In the genomic region with DNA sequence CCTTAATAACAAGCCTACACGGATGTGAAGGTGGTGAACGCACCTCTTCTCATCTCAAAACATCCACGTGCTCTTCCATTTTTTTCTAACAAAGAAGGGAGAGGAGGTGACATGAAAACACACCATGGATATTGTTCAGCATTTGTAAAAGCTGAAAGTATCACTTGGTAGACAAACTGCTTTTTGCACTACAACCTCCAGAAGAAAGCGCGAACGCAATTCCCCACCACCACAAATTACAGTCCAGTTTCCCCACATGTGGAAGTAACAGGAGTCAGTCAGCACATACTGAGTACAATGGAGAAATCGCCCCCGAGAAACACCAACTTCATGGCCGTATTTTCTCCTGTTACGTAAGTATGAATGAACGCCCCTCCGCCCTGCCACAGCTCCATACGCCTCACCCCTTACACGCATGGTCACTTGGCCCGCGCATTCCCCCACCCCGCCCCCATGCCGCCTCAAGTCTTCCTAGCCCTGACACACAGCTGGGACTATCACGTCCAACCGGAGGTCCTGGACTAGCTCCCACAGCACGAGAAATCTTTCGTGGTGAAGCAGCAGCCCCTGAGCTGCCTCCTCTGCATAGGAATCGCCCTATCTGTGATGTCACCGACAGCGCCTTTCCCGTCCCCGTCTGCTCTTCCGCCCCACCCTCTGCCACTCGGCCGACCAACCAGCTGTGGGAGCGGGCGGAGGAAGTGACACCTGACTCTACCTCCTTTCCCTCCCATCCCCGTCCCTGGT, we compare ENCODE assay signal across 8 cellular contexts.
DNase-seq lines count a peak whose midpoint lies in the region; ATAC-seq and TF ChIP-seq lines count a peak whose summit lies in the region.
"Not testable (repeated sequence)": the region's sequence is repeated elsewhere in the genome, so short reads cannot be mapped to it uniquely, and the experiment has no call there.

No MANE protein-coding gene starts in this region.

- DNase-seq in NCI-H1930 (lab: John Stamatoyannopoulos, UW) (peak; percentile 71 to 75), body of pancreas (peak in 2 of 4 donors; percentile 42 to 58), osteoblast (ENCODE audit: insufficient read length, low spot score, missing footprints) (peak; percentile 0), stromal cell of bone marrow (ENCODE audit: low read depth) (peak; percentile 2)
- DNase-seq in activated CD4-positive, alpha-beta T cell treated with anti-CD3 and anti-CD28 coated beads for 4 hours, result peak; percentile 37 to 56
- DNase-seq in left cardiac atrium, result not testable (repeated sequence)

- peak; percentile 56 for TF ChIP-seq POLR2A in GM18505 (IDR thresholded peaks at IDR 0.05; ENCODE audit: borderline replicate concordance, extremely low read depth, insufficient read depth, insufficient read length)
- TF ChIP-seq POLR2A in body of pancreas (IDR thresholded peaks at IDR 0.05), result peak; percentile 35 to 76 (median 45)

- not testable (repeated sequence) for H3K36me3 ChIP-seq in body of pancreas (replicated peaks in 1 of 2; ENCODE audit: insufficient read depth in 1 of 2, low read depth in 2 of 2); osteoblast (ENCODE audit: insufficient read depth, low read length)

- H3K4me3 ChIP-seq in body of pancreas, result not testable (repeated sequence)
- peak overlapping the region; percentile 54 for H3K4me3 ChIP-seq in osteoblast (ENCODE audit: insufficient read depth, low read length)

- peak overlapping the region in 2 of 4 donors; percentile 59 to 65 for H3K27ac ChIP-seq in body of pancreas
- not testable (repeated sequence) for H3K27ac ChIP-seq in osteoblast (ENCODE audit: low read depth, low read length)

- not testable (repeated sequence) for H3K27me3 ChIP-seq in body of pancreas; osteoblast (ENCODE audit: insufficient read depth, low read length)

- not testable (repeated sequence) for ATAC-seq in GM18505 (IDR thresholded peaks at IDR 0.05; ENCODE audit: unreplicated experiment)
- ATAC-seq in HG02623 (IDR thresholded peaks at IDR 0.05; ENCODE audit: unreplicated experiment) (peak; percentile 68), body of pancreas (peak; percentile 77), left cardiac atrium (peak; percentile 44 to 96)

- not testable (repeated sequence) for H4K20me1 ChIP-seq in osteoblast (ENCODE audit: insufficient read depth, low read length)

- not testable (repeated sequence) for H3K4me1 ChIP-seq in body of pancreas; osteoblast (ENCODE audit: insufficient read depth, low read length)

- not testable (repeated sequence) for H3K79me2 ChIP-seq in osteoblast (ENCODE audit: insufficient read depth, low read length)

- WGBS in body of pancreas, 2 donors, result 3 to 8% methylated on average over 19 to 32 of the region's 33 CpGs

- not testable (repeated sequence) for H3K9me3 ChIP-seq in body of pancreas; osteoblast (ENCODE audit: low read depth, low read length)

- intact Hi-C loops in body of pancreas (cut with DNase I); left cardiac atrium (cut with DNase I): not testable (repeated sequence)

- peak overlapping the region; percentile 48 for H3K4me2 ChIP-seq in osteoblast (ENCODE audit: insufficient read depth, low read length)

- not testable (repeated sequence) for H2AFZ ChIP-seq in osteoblast (ENCODE audit: low read length)

- TF ChIP-seq CTCF in body of pancreas (IDR thresholded peaks at IDR 0.05); osteoblast (IDR thresholded peaks at IDR 0.05; ENCODE audit: extremely low read depth, low read depth, low read length): not testable (repeated sequence)
